ENCODE assay signal across 8 cellular contexts in genomic region chr4:127965803-127966175, GRCh38. TPM values are rescaled to one million over a fixed set of nuclear protein-coding genes. Genes with fewer than 3 reads are reported as not detected.
DNase-seq lines count a peak whose midpoint lies in the region; ATAC-seq and TF ChIP-seq lines count a peak whose summit lies in the region.

No MANE protein-coding gene starts in this region.

- H2AFZ ChIP-seq in ACC112 (ENCODE audit: low read length, unreplicated experiment): peak overlapping the region; percentile 90

- intact Hi-C loops in natural killer cell (cut with micrococcal nuclease): loop anchor here (1.0 to 5.0 kb wide), 3 partner anchors 85 to 1127 kb away; partner anchors contain the start of genes LARP1B, PLK4 and SCLT1

- TF ChIP-seq CTCF in epithelial cell of esophagus (IDR thresholded peaks at IDR 0.05; ENCODE audit: insufficient read depth, low read depth, low read length, missing control alignments) (no peak), natural killer cell (IDR thresholded peaks at IDR 0.05) (no peak)

- no peaks in the 10 kb centered on the region for H3K9me3 Mint-ChIP-seq in natural killer cell
- no peaks in the 10 kb centered on the region for H3K9me3 Mint-ChIP-seq in stimulated activated naive CD8-positive, alpha-beta T cell treated with anti-CD3 and anti-CD28 coated beads, Interleukin-15, Interleukin-2, amounts not matched to agents 100 ng/mL and 50 ng/mL, for 24 hours

- peak overlapping the region; percentile 95 to 98 for H3K27ac Mint-ChIP-seq in natural killer cell
- H3K27ac Mint-ChIP-seq in stimulated activated naive CD8-positive, alpha-beta T cell treated with anti-CD3 and anti-CD28 coated beads, Interleukin-15, Interleukin-2, amounts not matched to agents 100 ng/mL and 50 ng/mL, for 24 hours: peak overlapping the region; percentile 92

- peak overlapping the region; percentile 97 for H3K4me3 Mint-ChIP-seq in natural killer cell
- H3K4me3 Mint-ChIP-seq in stimulated activated naive CD8-positive, alpha-beta T cell treated with anti-CD3 and anti-CD28 coated beads, Interleukin-15, Interleukin-2, amounts not matched to agents 100 ng/mL and 50 ng/mL, for 24 hours: peak overlapping the region; percentile 89

- no peaks in the 10 kb centered on the region for H3K27me3 Mint-ChIP-seq in natural killer cell (ENCODE audit: low read depth in 2 of 2)
- H3K27me3 Mint-ChIP-seq in stimulated activated naive CD8-positive, alpha-beta T cell treated with anti-CD3 and anti-CD28 coated beads, Interleukin-15, Interleukin-2, amounts not matched to agents 100 ng/mL and 50 ng/mL, for 24 hours: no peaks in the 10 kb centered on the region

- no peaks in the 10 kb centered on the region for H3K36me3 ChIP-seq in ACC112 (ENCODE audit: insufficient read depth, low read length)

- peak overlapping the region; percentile 89 for H3K4me3 ChIP-seq in ACC112 (ENCODE audit: low read depth, low read length)
- peak overlapping the region; percentile 90 for H3K4me3 ChIP-seq in epithelial cell of esophagus (ENCODE audit: low read length)

- H3K27me3 ChIP-seq in ACC112 (ENCODE audit: insufficient read depth, low read length): no peaks in the 10 kb centered on the region

- H3K4me1 Mint-ChIP-seq in natural killer cell: peaks cover 30 to 32% of the 10 kb centered on the region in 2 donors
- peaks cover 44% of the 10 kb centered on the region for H3K4me1 Mint-ChIP-seq in stimulated activated naive CD8-positive, alpha-beta T cell treated with anti-CD3 and anti-CD28 coated beads, Interleukin-15, Interleukin-2, amounts not matched to agents 100 ng/mL and 50 ng/mL, for 24 hours (ENCODE audit: low read depth)

- DNase-seq in NCI-H345 (lab: John Stamatoyannopoulos, UW) (peak; percentile 68), epithelial cell of esophagus (ENCODE audit: low read depth) (peak; percentile 62), natural killer cell (peak; percentile 49)
- peak; percentile 76 for DNase-seq in activated CD8-positive, alpha-beta memory T cell treated with anti-CD3 and anti-CD28 coated beads, Interleukin-2, amount 50 U/mL, for 4 hours

- H3K27ac ChIP-seq in ACC112 (ENCODE audit: low read depth, low read length): peak overlapping the region; percentile 53; the same call in 1 of the 2 replicates

- H3K4me1 ChIP-seq in ACC112 (ENCODE audit: control insufficient read depth, insufficient read depth, low read length, unreplicated experiment): no peaks in the 10 kb centered on the region

- peaks cover 46% of the 10 kb centered on the region for H3K79me2 ChIP-seq in ACC112 (ENCODE audit: control insufficient read depth, insufficient read depth, low read length, unreplicated experiment)

- peak; percentile 22 for ATAC-seq in GM18520 (IDR thresholded peaks at IDR 0.05; ENCODE audit: unreplicated experiment)
- ATAC-seq in HG03095 (IDR thresholded peaks at IDR 0.05; ENCODE audit: unreplicated experiment): peak; percentile 39
- peak; percentile 7 to 15 (median 15) for ATAC-seq in natural killer cell

- no peaks in the 10 kb centered on the region for H3K36me3 Mint-ChIP-seq in natural killer cell
- H3K36me3 Mint-ChIP-seq in stimulated activated naive CD8-positive, alpha-beta T cell treated with anti-CD3 and anti-CD28 coated beads, Interleukin-15, Interleukin-2, amounts not matched to agents 100 ng/mL and 50 ng/mL, for 24 hours (ENCODE audit: low read depth): peaks cover 28% of the 10 kb centered on the region

RNA-seq across cellular contexts. Expression of gene ABHD18, which starts 0.6 kb away (rescaled TPM):
- 10 to 100 TPM; 16.0 to 21.9 (median 17.6) TPM for total RNA-seq in natural killer cell

RNA-seq across cellular contexts. Expression of gene MFSD8, which starts 0.8 kb away (rescaled TPM):
- total RNA-seq in natural killer cell: 10 to 100 TPM; 25.9 to 34.0 (median 25.9) TPM

Comparison
In these comparisons a context has a peak if more than half of its experiments do, and no peak if none do; other contexts are left out.
1. Peak in every context shown above with its lines: DNase-seq, ATAC-seq, H3K4me3 ChIP-seq and H3K27ac ChIP-seq.